In genomic region chr5:76547242-76547890, GRCh38 we compare ENCODE assay signal across 8 cellular contexts.
A peak's percentile ranks its signal among the peaks of the same experiment; 100 is the strongest.
DNase-seq lines count a peak whose midpoint lies in the region; ATAC-seq, FAIRE-seq and TF ChIP-seq lines count a peak whose summit lies in the region.

No MANE protein-coding gene starts in this region.

- H3K4me3 ChIP-seq in HEK293 (ENCODE audit: low read depth, low read length) (no peak overlapping the region), pancreas (peak overlapping the region in 1 of 4 donors; percentile 6), mesendoderm (ENCODE audit: low read length) (no peak overlapping the region)

- no peaks in the 10 kb centered on the region for H3K27me3 Mint-ChIP-seq in activated naive CD8-positive, alpha-beta T cell treated with anti-CD3 and anti-CD28 coated beads, Interleukin-2, amount 50 U/mL, for 24 hours

- H3K9ac ChIP-seq in mesendoderm (ENCODE audit: low read length) = no peak overlapping the region

- no peaks in the 10 kb centered on the region for H3K79me2 ChIP-seq in mesendoderm (ENCODE audit: control insufficient read depth, insufficient read depth, low read length)

- no peak overlapping the region for H4K5ac ChIP-seq in mesendoderm (ENCODE audit: low read length)

- intact Hi-C loops in pancreas (cut with DNase I) = loop anchor here in 1 of 3 donors (10.0 kb wide), 1 partner anchor 203 kb away; no protein-coding TSS in a partner anchor

- H3K18ac ChIP-seq in mesendoderm (ENCODE audit: low read length) = no peak overlapping the region

- 21 to 24% methylated on average over 4 of the region's 4 CpGs for WGBS in pancreas, 2 donors
- no CpG with 5 or more reads among the region's 4 CpGs for WGBS in mesendoderm (ENCODE audit: extremely low coverage, insufficient coverage, low lambda C conversion rate)

- H2BK120ac ChIP-seq in mesendoderm (ENCODE audit: low read depth, low read length) = no peak overlapping the region

- H3K4me1 ChIP-seq in HEK293 (ENCODE audit: control insufficient read depth, insufficient read depth, low read length) = peaks cover 6% of the 10 kb centered on the region; the same call in 1 of the 2 replicates
- peaks cover 32 to 47% (median 39%) of the 10 kb centered on the region in 3 donors for H3K4me1 ChIP-seq in pancreas
- peaks cover 5% of the 10 kb centered on the region for H3K4me1 ChIP-seq in mesendoderm (ENCODE audit: control insufficient read depth, low read depth, low read length)

- CTCF ChIA-PET in HEK293 (lab: Yijun Ruan, JAX) = interaction anchor here (0.7 to 1.9 kb wide), 3 partner anchors 9 to 209 kb away, joined by 3 to 5 read pairs (median 4); no protein-coding TSS in a partner anchor

- in situ Hi-C loops in GM13977 (cut with MboI; ENCODE audit: low pct_unique_long_range_greater_than_20kb, low sequenced_read_pairs, unreplicated experiment) = loop anchor here (10.0 kb wide), 1 partner anchor 143 kb away; the partner anchor contains the start of gene IQGAP2

- H3K36me3 Mint-ChIP-seq in activated naive CD8-positive, alpha-beta T cell treated with anti-CD3 and anti-CD28 coated beads, Interleukin-2, amount 50 U/mL, for 24 hours (ENCODE audit: low read depth) = peaks cover 2% of the 10 kb centered on the region

- H3K9me3 ChIP-seq in HEK293 (ENCODE audit: control insufficient read depth, insufficient read depth, low read depth, low read length) = no peaks in the 10 kb centered on the region
- no peaks in the 10 kb centered on the region for H3K9me3 ChIP-seq in pancreas

- no peak for FAIRE-seq in pancreas (lab: Jason Lieb, UNC)

- H3K23ac ChIP-seq in mesendoderm (ENCODE audit: low read length) = no peak overlapping the region

- no peak overlapping the region for H3K56ac ChIP-seq in mesendoderm (ENCODE audit: low read length)

- H3K4me2 ChIP-seq in mesendoderm (ENCODE audit: low read length) = no peak overlapping the region

- no peaks in the 10 kb centered on the region for H3K9me3 Mint-ChIP-seq in activated naive CD8-positive, alpha-beta T cell treated with anti-CD3 and anti-CD28 coated beads, Interleukin-2, amount 50 U/mL, for 24 hours

- no peak overlapping the region for H3K27ac ChIP-seq in HEK293 (ENCODE audit: extremely low read depth, low read depth, low read length)
- peak overlapping the region in 3 of 4 donors; percentile 9 to 80 (median 67) for H3K27ac ChIP-seq in pancreas
- H3K27ac ChIP-seq in mesendoderm (ENCODE audit: low read depth, low read length) = no peak overlapping the region

- H2AK5ac ChIP-seq in mesendoderm (ENCODE audit: low read length) = no peak overlapping the region

- H3K27ac Mint-ChIP-seq in activated naive CD8-positive, alpha-beta T cell treated with anti-CD3 and anti-CD28 coated beads, Interleukin-2, amount 50 U/mL, for 24 hours = peak overlapping the region; percentile 86

- peak; percentile 84 for ATAC-seq in activated naive CD8-positive, alpha-beta T cell treated with anti-CD3 and anti-CD28 coated beads, Interleukin-2, amount 50 U/mL, for 24 hours
- ATAC-seq in pancreas = peak; percentile 22 to 64 (median 41)

- H4K8ac ChIP-seq in mesendoderm (ENCODE audit: low read depth, low read length) = no peak overlapping the region

- no peak overlapping the region for H2BK15ac ChIP-seq in mesendoderm (replicated peaks; ENCODE audit: low read depth)

- H3K27me3 ChIP-seq in pancreas (no peaks in the 10 kb centered on the region), mesendoderm (ENCODE audit: insufficient read depth, low read length, poor library complexity) (peaks cover 5% of the 10 kb centered on the region)

- H3K79me1 ChIP-seq in mesendoderm (ENCODE audit: low read length) = no peaks in the 10 kb centered on the region

- no peak overlapping the region for H3K4ac ChIP-seq in mesendoderm (ENCODE audit: low read depth, low read length)

- H3K36me3 ChIP-seq in HEK293 (ENCODE audit: control insufficient read depth in 2 of 2, insufficient read depth in 1 of 2, low read length in 2 of 2) (no peaks in the 10 kb centered on the region), pancreas (no peaks in the 10 kb centered on the region), mesendoderm (ENCODE audit: control insufficient read depth, insufficient read depth, low read length) (no peaks in the 10 kb centered on the region)

- POLR2A ChIA-PET in HEK293 (lab: Yijun Ruan, JAX) = interaction anchor here (0.8 kb wide), 1 partner anchor 144 kb away, joined by 3 read pairs; the partner anchor contains the start of gene IQGAP2

- H3K4me1 Mint-ChIP-seq in activated naive CD8-positive, alpha-beta T cell treated with anti-CD3 and anti-CD28 coated beads, Interleukin-2, amount 50 U/mL, for 24 hours = peaks cover 67% of the 10 kb centered on the region

- TF ChIP-seq CTCF in GM13977 (IDR thresholded peaks at IDR 0.05; ENCODE audit: extremely low read depth, insufficient read depth, missing control alignments) = no peak
- TF ChIP-seq CTCF in HEK293 (tag by site-specific recombination; IDR thresholded peaks at IDR 0.05) = no peak
- no peak for TF ChIP-seq CTCF in pancreas (IDR thresholded peaks at IDR 0.05)

- H3K4me3 Mint-ChIP-seq in activated naive CD8-positive, alpha-beta T cell treated with anti-CD3 and anti-CD28 coated beads, Interleukin-2, amount 50 U/mL, for 24 hours = peak overlapping the region; percentile 69

- no peak overlapping the region for H2BK5ac ChIP-seq in mesendoderm (ENCODE audit: low read length)

- peak; percentile 51 for DNase-seq in GM13977 (ENCODE audit: low spot score)
- peak; percentile 70 for DNase-seq in NOMO-1 treated with DMSO at 0.1 percent for 48 hours (lab: John Stamatoyannopoulos, UW; ENCODE audit: unreplicated experiment)
- no peak for DNase-seq in activated naive CD8-positive, alpha-beta T cell treated with anti-CD3 and anti-CD28 coated beads, Interleukin-2, amount 50 U/mL, for 24 hours
- peak in 2 of 6 donors; percentile 24 to 38 for DNase-seq in pancreas
- no peak for DNase-seq in anterior cingulate cortex (lab: John Stamatoyannopoulos, UW)
- no peak for DNase-seq in mesendoderm
- DNase-seq in islet precursor cell = no peak

TF ChIP-seq in HEK293, 187 proteins besides CTCF, POLR2A, EP300 and RAD21:
- TF ChIP-seq ZNF146 (tag by site-specific recombination; IDR thresholded peaks at IDR 0.05) (no peak), ZNF600 (tag by site-specific recombination; IDR thresholded peaks at IDR 0.05) (peak; percentile 64), ZNF707 (tag by site-specific recombination; IDR thresholded peaks at IDR 0.05) (no peak), ZNF184 (tag by site-specific recombination; IDR thresholded peaks at IDR 0.05) (no peak), BCL11B (tag by site-specific recombination; IDR thresholded peaks at IDR 0.05; ENCODE audit: low read depth) (no peak), SALL2 (tag by site-specific recombination; IDR thresholded peaks at IDR 0.05; ENCODE audit: borderline replicate concordance) (no peak), WT1 (tag by site-specific recombination; IDR thresholded peaks at IDR 0.05) (no peak), KLF10 (tag by site-specific recombination; IDR thresholded peaks at IDR 0.05) (no peak), HOXC10 (CRISPR knock-in tag; IDR thresholded peaks at IDR 0.05) (no peak)

Comparison
In these comparisons a context has a peak if more than half of its experiments do, and no peak if none do; other contexts are left out.
1. DNase-seq: peak in GM13977 (single experiment) and NOMO-1 treated with DMSO at 0.1 percent for 48 hours (single experiment); none in activated naive CD8-positive, alpha-beta T cell treated with anti-CD3 and anti-CD28 coated beads, Interleukin-2, amount 50 U/mL, for 24 hours (single experiment), anterior cingulate cortex (0 of 58), mesendoderm (single experiment) and islet precursor cell (single experiment).
2. H3K27ac ChIP-seq: peak in pancreas (3 of 4); none in HEK293 (single experiment) and mesendoderm (single experiment).